In the genomic region with DNA sequence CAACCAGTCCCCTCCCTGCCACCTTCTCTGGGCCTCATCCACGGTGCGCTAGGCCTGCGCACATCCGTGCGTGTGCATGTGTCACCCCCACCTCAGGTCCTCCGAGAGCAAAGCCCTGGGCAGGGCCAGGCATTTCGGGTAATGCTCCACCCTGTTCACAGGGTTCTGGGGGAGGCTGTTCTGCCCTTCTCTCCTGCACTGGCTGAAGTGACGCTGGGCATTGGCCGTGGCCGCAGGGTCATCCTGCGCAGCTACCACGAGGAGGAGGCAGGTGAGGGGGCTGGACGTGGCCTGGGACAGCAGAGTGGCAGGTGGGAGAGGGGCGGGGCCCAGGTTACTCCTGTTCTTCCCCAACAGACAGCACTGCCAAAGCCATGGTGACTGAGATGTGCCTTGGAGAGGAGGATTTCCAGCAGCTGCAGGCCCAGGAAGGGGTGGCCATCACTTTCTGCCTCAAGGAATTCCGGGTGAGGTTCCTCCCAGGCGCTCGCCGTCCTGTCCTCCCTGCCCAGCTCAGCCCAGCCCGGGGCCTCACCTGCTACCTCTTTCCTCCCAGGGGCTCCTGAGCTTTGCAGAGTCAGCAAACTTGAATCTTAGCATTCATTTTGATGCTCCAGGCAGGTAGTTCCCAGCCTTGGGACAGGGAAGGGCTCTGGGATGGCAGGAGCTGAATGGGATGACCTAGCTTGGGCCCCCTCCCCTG, we compare ENCODE assay signal across 22 cellular contexts. TPM values are rescaled to one million over a fixed set of nuclear protein-coding genes. Genes with fewer than 3 reads are reported as not detected.
A peak's percentile ranks its signal among the peaks of the same experiment; 100 is the strongest.
DNase-seq lines count a peak whose midpoint lies in the region; ATAC-seq and TF ChIP-seq lines count a peak whose summit lies in the region.
"Had no signal": no experiment of that assay in that cellular context is flagged by ENCODE, and none has a peak within 500 bp of the region (broad histone marks: within the 10 kb centered on the region; RNA-seq: fewer than 3 reads in every experiment).

No MANE protein-coding gene starts in this region.

- no peak for TF ChIP-seq EP300 in ovary (IDR thresholded peaks at IDR 0.05)

- peak overlapping the region; percentile 9 for H2BK120ac ChIP-seq in neuronal stem cell (ENCODE audit: low read depth, low read length)

- H3K9me3 ChIP-seq in Loucy (ENCODE audit: insufficient read depth, low read depth, low read length) (no peaks in the 10 kb centered on the region), neuronal stem cell (replicated peaks in 1 of 2; ENCODE audit: control insufficient read depth in 2 of 2, insufficient read depth in 1 of 2, low read depth in 1 of 2, low read length in 2 of 2) (no peaks in the 10 kb centered on the region), ovary (no peaks in the 10 kb centered on the region)
- H3K9me3 ChIP-seq: esophagus muscularis mucosa, transverse colon had no signal

- no peak for TF ChIP-seq POLR2A in ovary (IDR thresholded peaks at IDR 0.05)

- H4K20me1 ChIP-seq in Loucy (ENCODE audit: insufficient read depth, low read length, poor library complexity, severe bottlenecking) = peaks cover 55% of the 10 kb centered on the region

- H3K4me1 ChIP-seq in Loucy (ENCODE audit: insufficient read depth, low read length, poor library complexity, severe bottlenecking) (peaks cover 62% of the 10 kb centered on the region), neuronal stem cell (ENCODE audit: control insufficient read depth in 2 of 2, insufficient read depth in 1 of 2, low read depth in 1 of 2, low read length in 2 of 2) (peaks cover 10 to 12% of the 10 kb centered on the region in 2 donors), ovary (ENCODE audit: insufficient read depth) (peaks cover 3% of the 10 kb centered on the region)

- H3K14ac ChIP-seq in neuronal stem cell (ENCODE audit: low read length) = no peak overlapping the region

- H3K27ac ChIP-seq in neuronal stem cell (replicated peaks; ENCODE audit: low read length) = no peak overlapping the region
- H3K27ac ChIP-seq in ovary = no peak overlapping the region
- H3K27ac ChIP-seq: transverse colon had no signal

- H2BK15ac ChIP-seq in neuronal stem cell (ENCODE audit: low read length) = peak overlapping the region; percentile 64

- no peak overlapping the region for H2AK5ac ChIP-seq in neuronal stem cell (ENCODE audit: low read depth, low read length)

- TF ChIP-seq CTCF in Loucy (conservative IDR thresholded peaks at IDR 0.05; ENCODE audit: low read length) = no peak
- no peak for TF ChIP-seq CTCF in ovary (IDR thresholded peaks at IDR 0.05)

- no peak overlapping the region for H4K91ac ChIP-seq in neuronal stem cell (ENCODE audit: low read depth, low read length, poor library complexity)

- WGBS in neuronal stem cell (ENCODE audit: extremely low coverage in 2 of 2, insufficient read length in 2 of 2, insufficient replicate concordance in 1 of 2), 2 donors = no CpG with 5 or more reads among the region's 19 CpGs
- WGBS in ovary, 3 donors = 75 to 82% (median 76%) methylated on average over 19 of the region's 19 CpGs

- peaks cover 3% of the 10 kb centered on the region; the same call in 1 of the 2 replicates for H3F3A ChIP-seq in Loucy (ENCODE audit: low read depth)

- ATAC-seq in activated CD8-positive, alpha-beta memory T cell treated with anti-CD3 and anti-CD28 coated beads, Interleukin-2, amount 10 ng/mL, durations not matched to agents 7 days and 5 days = no peak
- ATAC-seq in activated CD4-positive, CD25-positive, alpha-beta regulatory T cell treated with anti-CD3 and anti-CD28 coated beads, Interleukin-2, amount 50 U/mL, for 24 hours = no peak
- ATAC-seq: activated T-helper 17 cell treated with anti-CD3 and anti-CD28 coated beads, Interleukin-2, amount 50 U/mL, for 72 hours; left colon had no signal

- peak overlapping the region; percentile 27 for H3K18ac ChIP-seq in neuronal stem cell (ENCODE audit: low read length)

- CTCF ChIA-PET in activated CD8-positive, alpha-beta memory T cell treated with anti-CD3 and anti-CD28 coated beads, Interleukin-2, amount 10 ng/mL, durations not matched to agents 7 days and 5 days (lab: Charles Lee) = interaction anchor here (0.8 to 2.5 kb wide), 6 partner anchors 9 to 126 kb away, joined by 3 to 9 read pairs (median 4); a partner anchor contains a TSS

- DNase-seq in activated CD8-positive, alpha-beta memory T cell treated with anti-CD3 and anti-CD28 coated beads, Interleukin-2, amount 10 ng/mL, durations not matched to agents 7 days and 5 days = no peak
- no peak for DNase-seq in activated CD8-positive, alpha-beta memory T cell treated with anti-CD3 and anti-CD28 coated beads, Interleukin-2, amount 50 U/mL, for 4 hours
- no peak for DNase-seq in neuronal stem cell (ENCODE audit: low spot score)
- no peak for DNase-seq in ovary
- DNase-seq: anterior cingulate cortex; C1 segment of cervical spinal cord; effector CD4-positive, alpha-beta T cell; left colon; midbrain; NCI-H1105; NCI-H524 treated with DMSO at 0.1 percent for 48 hours; stimulated activated CD4-positive, alpha-beta T cell treated with anti-CD3 and anti-CD28 coated beads, Interleukin-15, amount 100 ng/mL, for 24 hours; stimulated activated naive CD4-positive, alpha-beta T cell; transverse colon had no signal

- H2AFZ ChIP-seq in Loucy (ENCODE audit: low read length) = no peak overlapping the region
- no peak overlapping the region for H2AFZ ChIP-seq in neuronal stem cell (ENCODE audit: low read length)

- H3K9me3 Mint-ChIP-seq in activated CD8-positive, alpha-beta memory T cell treated with anti-CD3 and anti-CD28 coated beads, Interleukin-2, amount 10 ng/mL, durations not matched to agents 7 days and 5 days (ENCODE audit: low read depth) = no peaks in the 10 kb centered on the region
- H3K9me3 Mint-ChIP-seq: activated T-helper 17 cell treated with anti-CD3 and anti-CD28 coated beads, Interleukin-2, amount 50 U/mL, for 72 hours; central memory CD8-positive, alpha-beta T cell had no signal

- peak overlapping the region; percentile 60 for H3K9ac ChIP-seq in Loucy (ENCODE audit: low read depth, low read length, poor library complexity, severe bottlenecking)
- no peak overlapping the region for H3K9ac ChIP-seq in neuronal stem cell (ENCODE audit: low read depth, low read length, poor library complexity)

- H2BK12ac ChIP-seq in neuronal stem cell (ENCODE audit: low read length) = no peak overlapping the region

- peaks cover 66% of the 10 kb centered on the region for H3K4me1 Mint-ChIP-seq in activated CD8-positive, alpha-beta memory T cell treated with anti-CD3 and anti-CD28 coated beads, Interleukin-2, amount 10 ng/mL, durations not matched to agents 7 days and 5 days

- peak overlapping the region; percentile 65 for H3K23ac ChIP-seq in neuronal stem cell (ENCODE audit: low read depth, low read length, poor library complexity)

- H3K4ac ChIP-seq in neuronal stem cell (ENCODE audit: low read length) = no peak overlapping the region

- no peak overlapping the region for H3K4me3 Mint-ChIP-seq in activated CD8-positive, alpha-beta memory T cell treated with anti-CD3 and anti-CD28 coated beads, Interleukin-2, amount 10 ng/mL, durations not matched to agents 7 days and 5 days

- peaks cover 22% of the 10 kb centered on the region; the same call in 1 of the 2 replicates for H3K36me3 ChIP-seq in Loucy (ENCODE audit: insufficient read depth, low read length)
- peaks cover 48 to 69% of the 10 kb centered on the region in 2 donors for H3K36me3 ChIP-seq in neuronal stem cell (replicated peaks in 1 of 2; ENCODE audit: control insufficient read depth in 2 of 2, insufficient read depth in 2 of 2, low read length in 2 of 2)
- no peaks in the 10 kb centered on the region for H3K36me3 ChIP-seq in ovary

- H3K4me3 ChIP-seq in Loucy (ENCODE audit: low read length, poor library complexity, severe bottlenecking) = peak overlapping the region; percentile 71
- peak overlapping the region in 1 of 2 donors; percentile 65 for H3K4me3 ChIP-seq in neuronal stem cell (ENCODE audit: low read length in 2 of 2)
- H3K4me3 ChIP-seq in ovary = no peak overlapping the region
- H3K4me3 ChIP-seq: esophagus muscularis mucosa, transverse colon had no signal

- intact Hi-C loops in ovary (cut with DNase I) = loop anchor here in 2 of 4 donors (5.0 to 10.0 kb wide), 3 partner anchors 72 to 121 kb away; a partner anchor contains a TSS

- H3K27me3 ChIP-seq in Loucy (ENCODE audit: insufficient read depth, low read length, poor library complexity, severe bottlenecking) = no peaks in the 10 kb centered on the region
- H3K27me3 ChIP-seq in neuronal stem cell (ENCODE audit: control insufficient read depth in 3 of 3, insufficient read depth in 3 of 3, low read depth in 1 of 3, low read length in 3 of 3) = no peaks in the 10 kb centered on the region
- no peaks in the 10 kb centered on the region for H3K27me3 ChIP-seq in ovary
- H3K27me3 ChIP-seq: esophagus muscularis mucosa, transverse colon had no signal

- H3K36me3 Mint-ChIP-seq in activated CD8-positive, alpha-beta memory T cell treated with anti-CD3 and anti-CD28 coated beads, Interleukin-2, amount 10 ng/mL, durations not matched to agents 7 days and 5 days = peaks cover 44% of the 10 kb centered on the region

- H3K27me3 Mint-ChIP-seq in activated CD8-positive, alpha-beta memory T cell treated with anti-CD3 and anti-CD28 coated beads, Interleukin-2, amount 10 ng/mL, durations not matched to agents 7 days and 5 days = no peaks in the 10 kb centered on the region
- H3K27me3 Mint-ChIP-seq: activated T-helper 17 cell treated with anti-CD3 and anti-CD28 coated beads, Interleukin-2, amount 50 U/mL, for 72 hours; central memory CD8-positive, alpha-beta T cell had no signal

- no peak overlapping the region for H2BK5ac ChIP-seq in neuronal stem cell (ENCODE audit: low read length)

- peaks cover 18% of the 10 kb centered on the region for H3K79me1 ChIP-seq in neuronal stem cell (ENCODE audit: low read depth, low read length)

- no peak overlapping the region for H4K8ac ChIP-seq in neuronal stem cell (ENCODE audit: low read depth, low read length)

- H3K79me2 ChIP-seq in Loucy (ENCODE audit: insufficient read depth, low read length) = peaks cover 90% of the 10 kb centered on the region

- peak overlapping the region; percentile 94 for H3K4me2 ChIP-seq in Loucy (ENCODE audit: low read depth, low read length, poor library complexity, severe bottlenecking)
- no peak overlapping the region for H3K4me2 ChIP-seq in neuronal stem cell (ENCODE audit: insufficient read depth, low read length, poor library complexity, severe bottlenecking)

- peak overlapping the region; percentile 89 for H3K27ac Mint-ChIP-seq in activated CD8-positive, alpha-beta memory T cell treated with anti-CD3 and anti-CD28 coated beads, Interleukin-2, amount 10 ng/mL, durations not matched to agents 7 days and 5 days

- no peaks in the 10 kb centered on the region for H3K9me2 ChIP-seq in Loucy (replicated peaks; ENCODE audit: low read depth, low read length)

RNA-seq across cellular contexts. Expression of a gene that starts 3.9 kb away (rescaled TPM):
- total RNA-seq in activated CD8-positive, alpha-beta memory T cell treated with anti-CD3 and anti-CD28 coated beads, Interleukin-2, amount 10 ng/mL, durations not matched to agents 7 days and 5 days = 10 to 100 TPM; 49.6 to 80.5 TPM
- 29.1 TPM for polyA plus RNA-seq in neuronal stem cell (2013, experiment 1 of 2)
- polyA plus RNA-seq in neuronal stem cell (2013, experiment 2 of 2) = 29.1 TPM
- 10 to 100 TPM; 13.9 to 51.7 (median 23.5) TPM for total RNA-seq in ovary
- polyA plus RNA-seq in ovary = 10 to 100 TPM in 1 of 2 donors, 1 to 10 TPM in 1; 3.1 to 20.3 TPM

RNA-seq across cellular contexts. Expression of a gene that starts 6.0 kb away (rescaled TPM):
- 100 to 1,000 TPM; 309 to 360 TPM for total RNA-seq in activated CD8-positive, alpha-beta memory T cell treated with anti-CD3 and anti-CD28 coated beads, Interleukin-2, amount 10 ng/mL, durations not matched to agents 7 days and 5 days
- polyA plus RNA-seq in neuronal stem cell (2013, experiment 1 of 2) = 114 TPM
- polyA plus RNA-seq in neuronal stem cell (2013, experiment 2 of 2) = 112 TPM
- total RNA-seq in ovary = 10 to 100 TPM; 32.2 to 86.9 (median 55.5) TPM
- polyA plus RNA-seq in ovary = 10 to 100 TPM; 43.7 to 54.9 TPM

RNA-seq across cellular contexts. Expression of a gene that starts 8.2 kb away (rescaled TPM):
- total RNA-seq in activated CD8-positive, alpha-beta memory T cell treated with anti-CD3 and anti-CD28 coated beads, Interleukin-2, amount 10 ng/mL, durations not matched to agents 7 days and 5 days = 100 to 1,000 TPM; 278 to 312 TPM
- 0.36 TPM for polyA plus RNA-seq in neuronal stem cell (2013, experiment 1 of 2)
- 0.53 TPM for polyA plus RNA-seq in neuronal stem cell (2013, experiment 2 of 2)
- 1 to 10 TPM in 3 of 7 donors, under 1 TPM in 4; 0.15 to 2.0 (median 1.00) TPM for total RNA-seq in ovary
- 1 to 10 TPM in 1 of 2 donors, under 1 TPM in 1; 0.32 to 1.6 TPM for polyA plus RNA-seq in ovary
- total RNA-seq: A673, LHCN-M2, renal cortical epithelial cell had no signal

RNA-seq across cellular contexts. Expression of a gene that starts 19.8 kb away (rescaled TPM):
- 1 to 10 TPM; 1.3 TPM for total RNA-seq in activated CD8-positive, alpha-beta memory T cell treated with anti-CD3 and anti-CD28 coated beads, Interleukin-2, amount 10 ng/mL, durations not matched to agents 7 days and 5 days
- 0.11 TPM for polyA plus RNA-seq in neuronal stem cell (2013, experiment 1 of 2)
- polyA plus RNA-seq in neuronal stem cell (2013, experiment 2 of 2) = 0.10 TPM
- total RNA-seq in ovary = 10 to 100 TPM in 1 of 7 donors, 1 to 10 TPM in 1, under 1 TPM in 5; 0.12 to 13.2 (median 0.66) TPM
- polyA plus RNA-seq in ovary = under 1 TPM; 0.45 to 0.58 TPM

RNA-seq across cellular contexts. Expression of a gene that starts 22.3 kb away (rescaled TPM):
- 1 to 10 TPM in 1 of 2 experiments, under 1 TPM in 1; 0.76 to 1.9 TPM for total RNA-seq in activated CD8-positive, alpha-beta memory T cell treated with anti-CD3 and anti-CD28 coated beads, Interleukin-2, amount 10 ng/mL, durations not matched to agents 7 days and 5 days
- polyA plus RNA-seq in neuronal stem cell (2013, experiment 1 of 2) = 3.4 TPM
- 3.3 TPM for polyA plus RNA-seq in neuronal stem cell (2013, experiment 2 of 2)
- 10 to 100 TPM in 1 of 7 donors, 1 to 10 TPM in 6; 3.4 to 22.9 (median 5.0) TPM for total RNA-seq in ovary
- polyA plus RNA-seq in ovary = 1 to 10 TPM; 2.5 to 9.6 TPM

Comparison
In these comparisons a context has a peak if more than half of its experiments do, and no peak if none do; other contexts are left out.
1. RNA of a gene that starts 8.2 kb away (total RNA-seq): 278 to 312 TPM in activated CD8-positive, alpha-beta memory T cell treated with anti-CD3 and anti-CD28 coated beads, Interleukin-2, amount 10 ng/mL, durations not matched to agents 7 days and 5 days; 0.15 to 2.0 TPM in ovary; every median in the first group is over 10 times any median in the second.